8 cellular contexts compared by ENCODE assay signal in the genomic region with DNA sequence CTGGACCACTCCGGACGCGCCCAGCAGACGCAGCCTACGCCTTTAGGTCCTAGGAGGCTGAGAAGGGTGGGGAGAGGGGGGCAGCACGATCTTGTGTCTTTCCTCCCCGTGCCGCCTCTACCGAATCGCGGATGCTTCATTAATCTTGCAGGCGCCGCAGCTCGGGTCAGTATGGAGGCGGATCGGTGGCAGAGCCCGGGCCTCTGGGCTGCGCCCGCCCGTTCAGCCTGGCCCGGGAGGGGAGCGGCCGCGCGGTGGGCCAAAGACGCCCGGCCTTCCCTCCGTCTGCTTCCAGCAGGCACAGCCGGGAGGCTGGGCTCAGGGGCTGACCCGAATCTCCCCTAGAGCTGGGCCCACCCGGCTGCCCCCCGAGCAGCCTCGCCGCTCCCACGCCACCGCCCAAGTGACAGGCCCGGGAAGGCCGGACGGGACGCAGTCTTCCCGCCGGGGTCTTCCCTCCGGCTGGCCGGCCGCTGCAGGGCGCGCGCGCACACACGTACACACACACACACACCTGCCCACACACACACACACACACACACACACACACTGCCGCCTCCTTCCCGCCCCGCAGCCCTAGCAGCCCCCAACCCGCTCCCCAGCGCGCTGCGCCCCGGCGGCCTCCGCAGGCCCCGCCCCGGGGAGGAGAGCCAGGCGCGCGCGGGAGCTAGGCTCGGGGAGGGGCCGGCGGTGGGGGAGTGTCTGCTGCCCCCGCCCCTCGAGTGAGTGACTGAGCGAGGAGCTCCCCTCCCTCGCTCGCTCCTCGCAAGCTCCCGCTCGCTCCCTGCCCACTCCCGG. TPM values are rescaled to one million over a fixed set of nuclear protein-coding genes. Genes with fewer than 3 reads are reported as not detected.
DNase-seq lines count a peak whose midpoint lies in the region; ATAC-seq and TF ChIP-seq lines count a peak whose summit lies in the region.

A gene with protein sequence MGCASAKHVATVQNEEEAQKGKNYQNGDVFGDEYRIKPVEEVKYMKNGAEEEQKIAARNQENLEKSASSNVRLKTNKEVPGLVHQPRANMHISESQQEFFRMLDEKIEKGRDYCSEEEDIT (plus strand): TSS at position 759 of the 798 bp plus-strand sequence. CDS start 90,481 bp downstream, outside the sequence.

- peak within 1 kb of the TSS; percentile 77 for H2AFZ ChIP-seq in trophoblast cell (ENCODE audit: insufficient read depth, low read length, poor library complexity)

- DNase-seq in NCI-H1048 (lab: John Stamatoyannopoulos, UW): peak; percentile 96
- DNase-seq in SW480 (ENCODE audit: low spot score): peak; percentile 77
- peak; percentile 89 for DNase-seq in amniotic epithelial cell (ENCODE audit: low read depth)
- peak; percentile 93 to 94 (median 93) for DNase-seq in heart left ventricle
- peak; percentile 74 to 82 for DNase-seq in trophoblast cell
- peak; percentile 87 to 91 for DNase-seq in tibial artery

- intact Hi-C loops in heart left ventricle (cut with DNase I): loop anchor here (1.0 to 10.0 kb wide), 12 partner anchors 81 to 312 kb away; no protein-coding TSS in a partner anchor
- intact Hi-C loops in tibial artery (cut with DNase I; ENCODE audit: low total_unique reads): loop anchor here (10.0 kb wide), 1 partner anchor 278 kb away; no protein-coding TSS in a partner anchor

- H2BK12ac ChIP-seq in trophoblast cell (ENCODE audit: low read length): peak within 1 kb of the TSS; percentile 40

- H4K12ac ChIP-seq in trophoblast cell (ENCODE audit: low read depth, low read length): peak within 1 kb of the TSS; percentile 33

- H3K9me3 ChIP-seq in ES-I3 (ENCODE audit: control insufficient read depth, insufficient read depth, low read length): no peaks in the 10 kb centered on the region
- no peaks in the 10 kb centered on the region for H3K9me3 ChIP-seq in HEK293 (ENCODE audit: control insufficient read depth, insufficient read depth, low read depth, low read length)
- no peaks in the 10 kb centered on the region for H3K9me3 ChIP-seq in heart left ventricle
- no peaks in the 10 kb centered on the region for H3K9me3 ChIP-seq in trophoblast cell (ENCODE audit: insufficient read depth, low read depth, low read length)
- H3K9me3 ChIP-seq in tibial artery: no peaks in the 10 kb centered on the region

- H3K4me2 ChIP-seq in trophoblast cell (ENCODE audit: low read length): peak within 1 kb of the TSS; percentile 93

- WGBS in heart left ventricle, 4 donors: 0 to 1% (median 1%) methylated on average over 11 to 77 of the region's 78 CpGs
- WGBS in trophoblast cell (ENCODE audit: extremely low coverage, insufficient coverage, insufficient read length): no CpG with 5 or more reads among the region's 78 CpGs

- peak within 1 kb of the TSS; percentile 92 for H3K4ac ChIP-seq in trophoblast cell (ENCODE audit: low read depth, low read length)

- peak within 1 kb of the TSS; percentile 72 for H4K8ac ChIP-seq in trophoblast cell (ENCODE audit: low read depth, low read length)

- TF ChIP-seq CTCF in HEK293 (tag by site-specific recombination; IDR thresholded peaks at IDR 0.05) (peak; percentile 69), heart left ventricle (IDR thresholded peaks at IDR 0.05) (no peak), tibial artery (IDR thresholded peaks at IDR 0.05) (no peak)

- H3K79me1 ChIP-seq in trophoblast cell (ENCODE audit: low read length): peaks cover 18% of the 10 kb centered on the region

- H2BK5ac ChIP-seq in trophoblast cell (ENCODE audit: low read depth, low read length, poor library complexity): peak within 1 kb of the TSS; percentile 71

- H3K36me3 ChIP-seq in ES-I3 (ENCODE audit: insufficient read depth, low read length) (no peaks in the 10 kb centered on the region), HEK293 (ENCODE audit: control insufficient read depth in 2 of 2, insufficient read depth in 1 of 2, low read length in 2 of 2) (no peaks in the 10 kb centered on the region), heart left ventricle (no peaks in the 10 kb centered on the region), trophoblast cell (ENCODE audit: control insufficient read depth in 1 of 2, insufficient read depth in 2 of 2, low read length in 2 of 2) (no peaks in the 10 kb centered on the region), tibial artery (no peaks in the 10 kb centered on the region)

- H4K91ac ChIP-seq in trophoblast cell (ENCODE audit: low read depth, low read length): peak within 1 kb of the TSS; percentile 89

- peak within 1 kb of the TSS; percentile 88 for H3K4me3 ChIP-seq in HEK293 (ENCODE audit: low read depth, low read length)
- H3K4me3 ChIP-seq in heart left ventricle: peak within 1 kb of the TSS; percentile 85 to 99 (median 94)
- H3K4me3 ChIP-seq in trophoblast cell (ENCODE audit: low read depth, low read length): peak within 1 kb of the TSS; percentile 87
- peak within 1 kb of the TSS; percentile 91 to 98 for H3K4me3 ChIP-seq in tibial artery

- peak within 1 kb of the TSS; percentile 82 for H3K14ac ChIP-seq in trophoblast cell (ENCODE audit: low read length)

- peak within 1 kb of the TSS; percentile 88 for H3K9ac ChIP-seq in ES-I3 (ENCODE audit: low read depth, low read length)
- peak within 1 kb of the TSS; percentile 88 for H3K9ac ChIP-seq in trophoblast cell (ENCODE audit: low read length)

- ATAC-seq in heart left ventricle: peak; percentile 91 to 97 (median 95)

- H3K4me1 ChIP-seq in ES-I3 (ENCODE audit: insufficient read depth, low read length): peaks cover 5% of the 10 kb centered on the region
- peaks cover 25% of the 10 kb centered on the region for H3K4me1 ChIP-seq in HEK293 (ENCODE audit: control insufficient read depth, insufficient read depth, low read length)
- H3K4me1 ChIP-seq in heart left ventricle: peaks cover 0 to 38% (median 28%) of the 10 kb centered on the region in 12 donors
- H3K4me1 ChIP-seq in trophoblast cell (ENCODE audit: control insufficient read depth in 1 of 2, insufficient read depth in 2 of 2, low read length in 2 of 2): peaks cover 4 to 7% of the 10 kb centered on the region in 2 experiments
- H3K4me1 ChIP-seq in tibial artery: peaks cover 0 to 13% (median 8%) of the 10 kb centered on the region in 4 donors

- H3K18ac ChIP-seq in trophoblast cell (ENCODE audit: low read length): peak within 1 kb of the TSS; percentile 69

- H3K27me3 ChIP-seq in heart left ventricle (no peaks in the 10 kb centered on the region), trophoblast cell (ENCODE audit: insufficient read depth, low read length) (no peaks in the 10 kb centered on the region), tibial artery (no peaks in the 10 kb centered on the region)

- CTCF ChIA-PET in HEK293 (lab: Yijun Ruan, JAX): interaction anchor here (0.6 to 1.0 kb wide), 6 partner anchors 56 to 759 kb away, joined by 3 to 6 read pairs (median 3); no protein-coding TSS in a partner anchor

- H2BK120ac ChIP-seq in trophoblast cell (ENCODE audit: insufficient read depth, low read length, poor library complexity): peak within 1 kb of the TSS; percentile 83

- H3K23ac ChIP-seq in trophoblast cell (ENCODE audit: low read length): no peak within 1 kb of the TSS

- H3K79me2 ChIP-seq in trophoblast cell (ENCODE audit: control insufficient read depth, insufficient read depth, low read length, poor library complexity): peaks cover 20% of the 10 kb centered on the region

- no peak within 1 kb of the TSS for H2AK5ac ChIP-seq in trophoblast cell (ENCODE audit: low read length)

- TF ChIP-seq POLR2A in heart left ventricle (IDR thresholded peaks at IDR 0.05): peak; percentile 80 to 94

- POLR2A ChIA-PET in HEK293 (lab: Yijun Ruan, JAX): interaction anchor here (0.6 to 2.0 kb wide), 23 partner anchors 9 to 566 kb away, joined by 3 to 12 read pairs (median 5); a partner anchor contains a TSS

- peak within 1 kb of the TSS; percentile 90 for H3K27ac ChIP-seq in HEK293 (ENCODE audit: extremely low read depth, low read depth, low read length)
- H3K27ac ChIP-seq in heart left ventricle: peak within 1 kb of the TSS; percentile 84 to 97 (median 92)
- H3K27ac ChIP-seq in trophoblast cell (ENCODE audit: low read depth, low read length): peak within 1 kb of the TSS; percentile 63
- peak within 1 kb of the TSS; percentile 81 to 87 for H3K27ac ChIP-seq in tibial artery

TF ChIP-seq in HEK293, 187 proteins besides CTCF, POLR2A, EP300 and RAD21 (continues in another document):
- TF ChIP-seq ZBTB1 (tag by site-specific recombination; IDR thresholded peaks at IDR 0.05) (peak; percentile 70; the same call in 1 of the 2 replicates), MEIS1 (CRISPR knock-in tag; IDR thresholded peaks at IDR 0.05; ENCODE audit: borderline replicate concordance) (no peak), ZNF658 (tag by site-specific recombination; IDR thresholded peaks at IDR 0.05) (0 out of 2 replicates have a peak, but pooled peaks have one; percentile 83), ZNF133 (tag by site-specific recombination; IDR thresholded peaks at IDR 0.05) (peak; percentile 64)
- TF ChIP-seq, protein P1, sequence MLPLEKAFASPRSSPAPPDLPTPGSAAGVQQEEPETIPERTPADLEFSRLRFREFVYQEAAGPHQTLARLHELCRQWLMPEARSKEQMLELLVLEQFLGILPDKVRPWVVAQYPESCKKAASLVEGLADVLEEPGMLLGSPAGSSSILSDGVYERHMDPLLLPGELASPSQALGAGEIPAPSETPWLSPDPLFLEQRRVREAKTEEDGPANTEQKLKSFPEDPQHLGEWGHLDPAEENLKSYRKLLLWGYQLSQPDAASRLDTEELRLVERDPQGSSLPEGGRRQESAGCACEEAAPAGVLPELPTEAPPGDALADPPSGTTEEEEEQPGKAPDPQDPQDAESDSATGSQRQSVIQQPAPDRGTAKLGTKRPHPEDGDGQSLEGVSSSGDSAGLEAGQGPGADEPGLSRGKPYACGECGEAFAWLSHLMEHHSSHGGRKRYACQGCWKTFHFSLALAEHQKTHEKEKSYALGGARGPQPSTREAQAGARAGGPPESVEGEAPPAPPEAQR (tag by site-specific recombination; IDR thresholded peaks at IDR 0.05): peak; percentile 98
- TF ChIP-seq, protein P2, sequence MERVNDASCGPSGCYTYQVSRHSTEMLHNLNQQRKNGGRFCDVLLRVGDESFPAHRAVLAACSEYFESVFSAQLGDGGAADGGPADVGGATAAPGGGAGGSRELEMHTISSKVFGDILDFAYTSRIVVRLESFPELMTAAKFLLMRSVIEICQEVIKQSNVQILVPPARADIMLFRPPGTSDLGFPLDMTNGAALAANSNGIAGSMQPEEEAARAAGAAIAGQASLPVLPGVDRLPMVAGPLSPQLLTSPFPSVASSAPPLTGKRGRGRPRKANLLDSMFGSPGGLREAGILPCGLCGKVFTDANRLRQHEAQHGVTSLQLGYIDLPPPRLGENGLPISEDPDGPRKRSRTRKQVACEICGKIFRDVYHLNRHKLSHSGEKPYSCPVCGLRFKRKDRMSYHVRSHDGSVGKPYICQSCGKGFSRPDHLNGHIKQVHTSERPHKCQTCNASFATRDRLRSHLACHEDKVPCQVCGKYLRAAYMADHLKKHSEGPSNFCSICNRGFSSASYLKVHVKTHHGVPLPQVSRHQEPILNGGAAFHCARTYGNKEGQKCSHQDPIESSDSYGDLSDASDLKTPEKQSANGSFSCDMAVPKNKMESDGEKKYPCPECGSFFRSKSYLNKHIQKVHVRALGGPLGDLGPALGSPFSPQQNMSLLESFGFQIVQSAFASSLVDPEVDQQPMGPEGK (tag by site-specific recombination; IDR thresholded peaks at IDR 0.05): peak; percentile 98

RNA-seq across cellular contexts. Expression of the gene that starts here (rescaled TPM):
- total RNA-seq in heart left ventricle: 10 to 100 TPM; 57.5 to 81.3 (median 69.2) TPM
- polyA plus RNA-seq in heart left ventricle: 10 to 100 TPM; 32.0 to 32.3 TPM
- 141 and 144 TPM in 2 replicates for polyA plus RNA-seq in trophoblast cell (2013)

Comparison
In these comparisons a context has a peak if more than half of its experiments do, and no peak if none do; other contexts are left out.
1. Peak in every context shown above with its lines: DNase-seq, ATAC-seq, H3K4me3 ChIP-seq and H3K27ac ChIP-seq.